In the genomic region with DNA sequence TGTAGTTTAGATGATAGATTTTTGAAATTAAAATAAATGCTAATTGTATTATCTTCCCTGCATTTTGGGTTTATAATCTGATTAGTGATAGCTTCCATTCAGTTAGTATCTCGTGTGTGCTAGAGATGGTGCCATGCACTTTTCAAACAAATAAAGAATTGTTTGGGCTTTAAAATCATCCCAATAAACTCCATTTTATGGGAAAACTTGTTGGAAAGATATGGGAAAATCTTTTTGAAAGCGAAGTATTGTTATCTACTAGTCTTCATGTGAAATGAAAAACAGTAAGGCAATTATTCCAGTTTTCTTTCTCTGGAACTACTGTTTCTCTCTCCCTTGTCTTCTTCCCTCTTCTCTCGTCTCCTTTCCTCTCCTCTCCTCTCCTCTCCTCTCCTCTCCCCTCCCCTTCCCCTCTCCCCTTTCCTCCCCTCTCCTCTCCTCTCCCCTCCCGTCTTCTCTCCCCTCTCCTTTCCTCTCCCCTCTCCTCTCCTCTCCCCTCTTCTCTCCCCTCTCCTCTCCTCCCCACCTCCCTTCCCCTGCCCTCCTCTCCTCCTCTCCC, we compare ENCODE assay signal across 23 cellular contexts. TPM values are rescaled to one million over a fixed set of nuclear protein-coding genes. Genes with fewer than 3 reads are reported as not detected.
DNase-seq lines count a peak whose midpoint lies in the region; ATAC-seq, FAIRE-seq and TF ChIP-seq lines count a peak whose summit lies in the region.
"Had no signal": no experiment of that assay in that cellular context is flagged by ENCODE, and none has a peak within 500 bp of the region (broad histone marks: within the 10 kb centered on the region; RNA-seq: fewer than 3 reads in every experiment).

No MANE protein-coding gene starts in this region.

- no peak for TF ChIP-seq EP300 in HepG2 (IDR thresholded peaks at IDR 0.05; ENCODE audit: low read depth in 2 of 2, low read length in 2 of 2)
- no peak for TF ChIP-seq EP300 in HepG2 (CRISPR knock-in tag; IDR thresholded peaks at IDR 0.05; ENCODE audit: borderline replicate concordance)

- no peak overlapping the region for H2AFZ ChIP-seq in HepG2 (ENCODE audit: low read length)

- ATAC-seq in HepG2, result no peak
- no peak for ATAC-seq in right lobe of liver
- no peak for ATAC-seq in GM21619 (IDR thresholded peaks at IDR 0.05; ENCODE audit: unreplicated experiment)
- no peak for ATAC-seq in activated T-cell treated with anti-CD3 and anti-CD28 coated beads, Interleukin-2, amount 50 U/mL, for 72 hours (replicated peaks in 1 of 2)
- ATAC-seq: CD8-positive, alpha-beta T cell had no signal

- no peak overlapping the region for H3K4me3 ChIP-seq in HepG2 (replicated peaks in 1 of 3; ENCODE audit: insufficient read depth in 1 of 3, low read depth in 2 of 3, low read length in 3 of 3)
- no peak overlapping the region for H3K4me3 ChIP-seq in right lobe of liver
- H3K4me3 ChIP-seq: A549, HAP-1 had no signal

- no peak overlapping the region for H3K4me2 ChIP-seq in HepG2 (ENCODE audit: low read depth, low read length)
- H3K4me2 ChIP-seq: A549 had no signal

- H3K27ac ChIP-seq in HepG2 (ENCODE audit: extremely low read length, insufficient read depth, low read length) (no peak overlapping the region), right lobe of liver (no peak overlapping the region)
- H3K27ac ChIP-seq: A549 had no signal

- in situ Hi-C loops in HepG2 (cut with HindIII; ENCODE audit: extremely low pct_ligation_motif_present, low pct_unique_long_range_greater_than_20kb), result no loop called here

- no peaks in the 10 kb centered on the region; a peak in 1 of 5 replicates for H3K27me3 ChIP-seq in HepG2 (ENCODE audit: control insufficient read depth in 1 of 2, insufficient read depth in 2 of 2, low read length in 2 of 2)
- no peaks in the 10 kb centered on the region for H3K27me3 ChIP-seq in right lobe of liver

- H3K9me3 ChIP-seq in HepG2 (ENCODE audit: low read length), result no peaks in the 10 kb centered on the region
- H3K9me3 ChIP-seq in right lobe of liver, result no peaks in the 10 kb centered on the region
- H3K9me3 ChIP-seq: A549, HAP-1 had no signal

- no peaks in the 10 kb centered on the region for H3K27me3 Mint-ChIP-seq in activated T-cell treated with anti-CD3 and anti-CD28 coated beads, Interleukin-2, amount 50 U/mL, for 72 hours (ENCODE audit: low read depth)

- H3K4me1 Mint-ChIP-seq in activated T-cell treated with anti-CD3 and anti-CD28 coated beads, Interleukin-2, amount 50 U/mL, for 72 hours (ENCODE audit: low read depth), result no peaks in the 10 kb centered on the region

- TF ChIP-seq POLR2A in HepG2 (IDR thresholded peaks at IDR 0.05; ENCODE audit: insufficient read depth in 1 of 2, low read depth in 2 of 2, low read length in 2 of 2) (no peak), right lobe of liver (IDR thresholded peaks at IDR 0.05) (no peak)

- 37% methylated on average over 3 of the region's 4 CpGs for WGBS in HepG2 (ENCODE audit: low lambda C conversion rate)
- WGBS in right lobe of liver (ENCODE audit: insufficient coverage, low coverage, low lambda C conversion rate, missing lambda C conversion rate), result 47% methylated on average over 3 of the region's 4 CpGs

- TF ChIP-seq CTCF in HepG2 (CRISPR knock-in tag; IDR thresholded peaks at IDR 0.05) (no peak), right lobe of liver (IDR thresholded peaks at IDR 0.05) (no peak)

- H3K9ac ChIP-seq in HepG2 (ENCODE audit: insufficient read depth, low read depth, low read length), result no peak overlapping the region

- DNase-seq in HepG2 (ENCODE audit: low spot score), result no peak
- no peak for DNase-seq in right lobe of liver
- peak; percentile 30 for DNase-seq in NCI-H69 (lab: John Stamatoyannopoulos, UW)
- DNase-seq in foreskin melanocyte, result peak; percentile 73
- DNase-seq in activated T-cell treated with anti-CD3 and anti-CD28 coated beads, Interleukin-2, amount 50 U/mL, for 72 hours, result no peak
- DNase-seq in DMS 273 treated with DMSO at 0.1 percent for 48 hours (lab: John Stamatoyannopoulos, UW), result no peak
- DNase-seq: 8988T; C1 segment of cervical spinal cord; CD8-positive, alpha-beta T cell; DMS79 treated with DMSO at 0.1 percent for 48 hours; GF-D8; GOT3; HFFc6 had no signal

- intact Hi-C loops in HepG2 (cut with micrococcal nuclease; ENCODE audit: unreplicated experiment) (no loop called here), right lobe of liver (cut with DNase I) (no loop called here)

- no peaks in the 10 kb centered on the region for H3K79me2 ChIP-seq in HepG2 (ENCODE audit: insufficient read depth, low read length)

- peaks cover 8 to 16% of the 10 kb centered on the region in 2 donors for H3K9me3 Mint-ChIP-seq in activated T-cell treated with anti-CD3 and anti-CD28 coated beads, Interleukin-2, amount 50 U/mL, for 72 hours
- H3K9me3 Mint-ChIP-seq: HFFc6 had no signal

- no TSS peak for BruUV-seq in HepG2 (replicated peaks; lab: Mats Ljungman, UMichigan)

- CTCF ChIA-PET in HepG2 (lab: Yijun Ruan, JAX; ENCODE audit: low intra/inter-chr PET ratio, low total read pairs), result no interaction called here

- no peaks in the 10 kb centered on the region for H4K20me1 ChIP-seq in HepG2 (ENCODE audit: insufficient read depth, low read length)

- no peak overlapping the region for H3K27ac Mint-ChIP-seq in activated T-cell treated with anti-CD3 and anti-CD28 coated beads, Interleukin-2, amount 50 U/mL, for 72 hours
- H3K27ac Mint-ChIP-seq: CD8-positive, alpha-beta T cell; HFFc6 had no signal

- H3K36me3 ChIP-seq in HepG2 (replicated peaks in 1 of 2; ENCODE audit: control insufficient read depth in 1 of 2, insufficient read depth in 2 of 2, low read length in 2 of 2) (no peaks in the 10 kb centered on the region), right lobe of liver (no peaks in the 10 kb centered on the region)
- H3K36me3 ChIP-seq: HAP-1 had no signal

- H3K4me1 ChIP-seq in HepG2 (ENCODE audit: insufficient read depth, low read length) (no peaks in the 10 kb centered on the region), right lobe of liver (no peaks in the 10 kb centered on the region)
- H3K4me1 ChIP-seq: HAP-1 had no signal

- no peaks in the 10 kb centered on the region for H3K36me3 Mint-ChIP-seq in activated T-cell treated with anti-CD3 and anti-CD28 coated beads, Interleukin-2, amount 50 U/mL, for 72 hours (ENCODE audit: insufficient read depth in 2 of 2)
- H3K36me3 Mint-ChIP-seq: CD8-positive, alpha-beta T cell had no signal

- POLR2A ChIA-PET in HepG2 (lab: Yijun Ruan, JAX), result no interaction called here

- H3K4me3 Mint-ChIP-seq in activated T-cell treated with anti-CD3 and anti-CD28 coated beads, Interleukin-2, amount 50 U/mL, for 72 hours, result no peak overlapping the region
- H3K4me3 Mint-ChIP-seq: CD8-positive, alpha-beta T cell; HFFc6 had no signal

- TF ChIP-seq RAD21 in HepG2 (CRISPR knock-in tag; IDR thresholded peaks at IDR 0.05), result no peak

- no peak for FAIRE-seq in HepG2 (lab: Jason Lieb, UNC)
- FAIRE-seq: A549, D721Med, GM12891, GM18507, H54 had no signal

TF ChIP-seq in HepG2, 621 proteins besides CTCF, POLR2A, EP300 and RAD21:
- TF ChIP-seq PCBP2 (optimal IDR thresholded peaks at IDR 0.05; ENCODE audit: low read depth, low read length, poor library complexity, severe bottlenecking) (peak; percentile 88), ARNT (IDR thresholded peaks at IDR 0.05) (no peak), PCBP1 (IDR thresholded peaks at IDR 0.05; ENCODE audit: borderline replicate concordance, low read depth, low read length) (0 out of 2 replicates have a peak, but pooled peaks have one; percentile 76), HNRNPK (IDR thresholded peaks at IDR 0.05; ENCODE audit: low read depth, low read length, poor library complexity, severe bottlenecking) (peak; percentile 79)
- TF ChIP-seq, protein P1, sequence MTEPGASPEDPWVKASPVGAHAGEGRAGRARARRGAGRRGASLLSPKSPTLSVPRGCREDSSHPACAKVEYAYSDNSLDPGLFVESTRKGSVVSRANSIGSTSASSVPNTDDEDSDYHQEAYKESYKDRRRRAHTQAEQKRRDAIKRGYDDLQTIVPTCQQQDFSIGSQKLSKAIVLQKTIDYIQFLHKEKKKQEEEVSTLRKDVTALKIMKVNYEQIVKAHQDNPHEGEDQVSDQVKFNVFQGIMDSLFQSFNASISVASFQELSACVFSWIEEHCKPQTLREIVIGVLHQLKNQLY (CRISPR knock-in tag; IDR thresholded peaks at IDR 0.05), result no peak

RNA-seq across cellular contexts. Expression of gene MUC15, which starts 27.9 kb away (rescaled TPM):
- total RNA-seq in HepG2 (2016; rRNA removed; fragmentation: Illumina TruSeq; extraction: Trizol), result 2.8 and 4.5 TPM in 2 replicates
- total RNA-seq in HepG2 (2016; cell fraction: cytosol; rRNA removed; fragmentation: Illumina TruSeq; extraction: Trizol; ENCODE audit: low read depth), result 0.10 and 0.62 TPM in 2 replicates
- total RNA-seq in HepG2 (2016; cell fraction: insoluble cytoplasmic fraction; rRNA removed; fragmentation: Illumina TruSeq; extraction: Trizol), result 2.2 and 4.0 TPM in 2 replicates
- total RNA-seq in HepG2 (2016; cell fraction: membrane; rRNA removed; fragmentation: Illumina TruSeq; extraction: Trizol), result 1.0 and 1.1 TPM in 2 replicates
- total RNA-seq in HepG2 (2016; cell fraction: nucleus; rRNA removed; fragmentation: Illumina TruSeq; extraction: Trizol), result 13.5 and 15.1 TPM in 2 replicates
- polyA plus RNA-seq in HepG2 (2011; rRNA removed), result 18.0 and 21.6 TPM in 2 replicates
- 1.7 and 3.5 TPM in 2 replicates for polyA plus RNA-seq in HepG2 (2011; cell fraction: cytosol; rRNA removed)
- 42.9 and 67.4 TPM in 2 replicates for polyA plus RNA-seq in HepG2 (2011; cell fraction: nucleus; rRNA removed)
- polyA plus RNA-seq in HepG2 (2012), result 8.5 and 8.7 TPM in 2 replicates
- polyA plus RNA-seq in HepG2 (2016; cell fraction: cytosol; fragmentation: Illumina TruSeq; extraction: Trizol; ENCODE audit: low read depth), result 0.40 and 0.41 TPM in 2 replicates
- 4.4 and 5.0 TPM in 2 replicates for polyA plus RNA-seq in HepG2 (2016; cell fraction: insoluble cytoplasmic fraction; fragmentation: Illumina TruSeq; extraction: Trizol; ENCODE audit: low read depth)
- 0.95 and 1.2 TPM in 2 replicates for polyA plus RNA-seq in HepG2 (2016; cell fraction: membrane; fragmentation: Illumina TruSeq; extraction: Trizol; ENCODE audit: low read depth)
- 48.3 and 53.6 TPM in 2 replicates for polyA plus RNA-seq in HepG2 (2016; cell fraction: nucleus; fragmentation: Illumina TruSeq; extraction: Trizol; ENCODE audit: insufficient read depth, low read depth)
- polyA minus RNA-seq in HepG2 (2011; rRNA and poly(A)+ RNA removed; ENCODE audit: low replicate concordance), result 3.2 TPM in 1 of 2 replicates, not detected in the other
- 1.2 and 1.8 TPM in 2 replicates for polyA minus RNA-seq in HepG2 (2011; cell fraction: cytosol; rRNA and poly(A)+ RNA removed)
- polyA minus RNA-seq in HepG2 (2011; cell fraction: nucleus; rRNA and poly(A)+ RNA removed), result 19.6 and 26.0 TPM in 2 replicates
- total RNA-seq in right lobe of liver, result not detected
- total RNA-seq in activated T-cell treated with anti-CD3 and anti-CD28 coated beads, Interleukin-2, amount 50 U/mL, for 72 hours, result not detected
- total RNA-seq: CD8-positive, alpha-beta T cell; Daoy; G401; HFFc6 had no signal
- polyA plus RNA-seq: A549, BJ had no signal

Comparison
In these comparisons a context has a peak if more than half of its experiments do, and no peak if none do; other contexts are left out.
1. DNase-seq: peak in NCI-H69 (single experiment) and foreskin melanocyte (single experiment); none in HepG2 (single experiment), right lobe of liver (0 of 3), activated T-cell treated with anti-CD3 and anti-CD28 coated beads, Interleukin-2, amount 50 U/mL, for 72 hours (0 of 2) and DMS 273 treated with DMSO at 0.1 percent for 48 hours (single experiment).